Comparison of ENCODE assay signal across 9 cellular contexts in the genomic region with DNA sequence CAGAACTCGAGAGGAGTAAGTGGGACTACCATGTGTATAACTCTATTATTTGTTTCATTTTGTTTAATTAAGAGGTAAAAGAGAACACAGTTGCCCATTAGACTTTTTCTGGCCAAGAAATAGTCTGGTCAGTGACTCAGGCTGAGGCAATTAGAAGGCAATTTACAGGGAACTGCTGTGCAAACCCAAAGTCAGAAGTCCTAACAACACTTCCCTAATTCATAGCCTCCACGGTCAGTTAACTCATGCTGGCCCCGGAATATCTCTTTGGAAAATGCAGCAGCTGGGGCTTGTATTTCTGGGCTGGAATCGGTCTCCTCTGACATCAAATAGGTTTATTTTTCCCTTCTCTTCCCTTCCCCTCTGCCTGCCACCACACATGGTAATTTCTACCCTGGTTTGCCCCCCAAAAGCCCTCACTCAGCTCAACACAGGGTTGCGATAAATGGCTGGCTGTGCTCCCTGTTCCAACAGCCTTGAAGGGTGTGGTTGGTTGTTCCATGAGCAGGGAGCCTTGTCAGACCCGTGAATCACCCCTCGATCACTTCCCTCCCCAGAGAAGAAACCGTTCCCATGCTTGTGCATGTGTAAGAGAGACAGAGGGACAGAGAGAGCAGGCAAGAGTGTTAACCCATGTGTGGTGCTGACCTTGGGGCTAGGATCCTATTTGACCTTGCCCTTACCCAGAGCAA. TPM values are rescaled to one million over a fixed set of nuclear protein-coding genes. Genes with fewer than 3 reads are reported as not detected.
DNase-seq lines count a peak whose midpoint lies in the region; ATAC-seq and TF ChIP-seq lines count a peak whose summit lies in the region.
"Had no signal": no experiment of that assay in that cellular context is flagged by ENCODE, and none has a peak within 500 bp of the region (broad histone marks: within the 10 kb centered on the region; RNA-seq: fewer than 3 reads in every experiment).

No MANE protein-coding gene starts in this region.

- H3K27me3 Mint-ChIP-seq in activated T-helper 17 cell treated with anti-CD3 and anti-CD28 coated beads, Interleukin-2, amount 50 U/mL, for 72 hours = peaks cover 30% of the 10 kb centered on the region

- peaks cover 13 to 87% (median 71%) of the 10 kb centered on the region in 12 donors for H3K4me1 ChIP-seq in heart left ventricle

- no peaks in the 10 kb centered on the region for H3K36me3 Mint-ChIP-seq in activated T-helper 17 cell treated with anti-CD3 and anti-CD28 coated beads, Interleukin-2, amount 50 U/mL, for 72 hours (ENCODE audit: low read depth)

- ATAC-seq in activated T-helper 17 cell treated with anti-CD3 and anti-CD28 coated beads, Interleukin-2, amount 50 U/mL, for 72 hours (replicated peaks) = peak; percentile 11
- ATAC-seq in heart left ventricle = peak in 3 of 4 donors; percentile 33 to 63 (median 48)
- no peak for ATAC-seq in HG03565 (IDR thresholded peaks at IDR 0.05; ENCODE audit: unreplicated experiment)
- ATAC-seq in GM19397 (IDR thresholded peaks at IDR 0.05; ENCODE audit: unreplicated experiment) = no peak

- TF ChIP-seq CTCF in heart left ventricle (IDR thresholded peaks at IDR 0.05) = no peak

- WGBS in heart left ventricle, 4 donors = 48 to 55% (median 52%) methylated on average over 8 of the region's 8 CpGs

- H3K27ac ChIP-seq in heart left ventricle (peak overlapping the region; percentile 12 to 91 (median 66)), skin epidermis (peak overlapping the region in 19 of 21 experiments; percentile 14 to 82 (median 67))

- H3K27me3 ChIP-seq in heart left ventricle = peaks cover 0 to 5% (median 0%) of the 10 kb centered on the region in 9 donors

- no peak overlapping the region for H3K27ac Mint-ChIP-seq in activated T-helper 17 cell treated with anti-CD3 and anti-CD28 coated beads, Interleukin-2, amount 50 U/mL, for 72 hours

- peaks cover 23% of the 10 kb centered on the region for H3K4me1 Mint-ChIP-seq in activated T-helper 17 cell treated with anti-CD3 and anti-CD28 coated beads, Interleukin-2, amount 50 U/mL, for 72 hours

- TF ChIP-seq POLR2A in heart left ventricle (IDR thresholded peaks at IDR 0.05) = no peak

- intact Hi-C loops in heart left ventricle (cut with DNase I) = loop anchor here in 6 of 10 donors (5.0 to 10.0 kb wide), 4 partner anchors 45 to 235 kb away; no protein-coding TSS in a partner anchor

- H3K36me3 ChIP-seq in heart left ventricle = no peaks in the 10 kb centered on the region

- DNase-seq in HCEC 1CT = peak; percentile 94
- peak in 2 of 5 donors; percentile 43 to 74 for DNase-seq in heart left ventricle
- no peak for DNase-seq in hippocampal formation (lab: John Stamatoyannopoulos, UW)
- DNase-seq in NCI-H1092 (lab: John Stamatoyannopoulos, UW) = no peak
- DNase-seq: NCI-H526 had no signal

- no peak overlapping the region for H3K4me3 Mint-ChIP-seq in activated T-helper 17 cell treated with anti-CD3 and anti-CD28 coated beads, Interleukin-2, amount 50 U/mL, for 72 hours

- H3K9me3 Mint-ChIP-seq in activated T-helper 17 cell treated with anti-CD3 and anti-CD28 coated beads, Interleukin-2, amount 50 U/mL, for 72 hours = no peaks in the 10 kb centered on the region

- H3K4me3 ChIP-seq in heart left ventricle (peak overlapping the region in 5 of 12 donors; percentile 11 to 30 (median 22)), skin epidermis (no peak overlapping the region)

- H3K9me3 ChIP-seq in heart left ventricle = no peaks in the 10 kb centered on the region

RNA-seq across cellular contexts. Expression of a gene that starts 5.3 kb away (rescaled TPM):
- total RNA-seq in activated T-helper 17 cell treated with anti-CD3 and anti-CD28 coated beads, Interleukin-2, amount 50 U/mL, for 72 hours = 10 to 100 TPM in 1 of 2 donors, 1 to 10 TPM in 1; 8.0 to 19.3 TPM
- 10 to 100 TPM; 21.8 to 43.4 (median 31.9) TPM for total RNA-seq in heart left ventricle
- 10 to 100 TPM; 11.8 to 16.6 TPM for polyA plus RNA-seq in heart left ventricle

Comparison
In these comparisons a context has a peak if more than half of its experiments do, and no peak if none do; other contexts are left out.
1. ATAC-seq: peak in activated T-helper 17 cell treated with anti-CD3 and anti-CD28 coated beads, Interleukin-2, amount 50 U/mL, for 72 hours (single experiment) and heart left ventricle (3 of 4); none in HG03565 (single experiment) and GM19397 (single experiment).